In the genomic region with DNA sequence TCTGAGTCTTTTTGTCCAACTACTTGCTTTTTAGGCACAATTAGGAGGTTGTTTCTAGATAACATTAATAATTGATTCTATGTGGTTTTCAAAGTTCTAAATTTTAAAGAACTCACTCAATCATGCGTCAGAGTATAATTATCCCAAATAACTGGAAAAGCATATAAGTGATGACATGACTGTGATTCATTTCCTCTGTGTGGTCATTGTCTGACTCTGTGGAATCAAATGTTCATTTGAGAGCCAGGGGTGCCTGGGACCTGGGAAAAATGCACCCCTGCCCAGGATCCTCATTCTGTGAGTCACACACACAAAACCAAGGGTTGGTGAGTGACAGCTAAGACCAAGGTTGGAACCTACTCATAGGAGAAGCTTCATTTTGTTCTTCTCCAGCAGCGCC, we compare ENCODE assay signal across 11 cellular contexts.
DNase-seq lines count a peak whose midpoint lies in the region; ATAC-seq and TF ChIP-seq lines count a peak whose summit lies in the region.
"Had no signal": no experiment of that assay in that cellular context is flagged by ENCODE, and none has a peak within 500 bp of the region (broad histone marks: within the 10 kb centered on the region; RNA-seq: fewer than 3 reads in every experiment).

No MANE protein-coding gene starts in this region.

- peak; percentile 67 for ATAC-seq in SK-N-SH treated with all-trans-retinoic acid at 6 μM for 48 hours
- no peak for ATAC-seq in HG02610 (IDR thresholded peaks at IDR 0.05; ENCODE audit: unreplicated experiment)

- peak; percentile 95 for DNase-seq in HCEC 1CT
- peak; percentile 85 for DNase-seq in fibroblast of peridontal ligament (ENCODE audit: extremely low read depth)
- DNase-seq in smooth muscle cell of the brain vasculature (ENCODE audit: low read depth, low spot score), result peak; percentile 47
- no peak for DNase-seq in medulla oblongata (ENCODE audit: extremely low spot score)
- no peak for DNase-seq in NCI-H446 treated with DMSO at 0.1 percent for 48 hours (lab: John Stamatoyannopoulos, UW)
- DNase-seq: GDM1, NCI-H2081, nephron progenitor cell, uterus had no signal

TF ChIP-seq in SK-N-SH treated with all-trans-retinoic acid at 6 μM for 48 hours, 23 proteins besides CTCF, POLR2A, EP300 and RAD21:
- TF ChIP-seq OSR1 (CRISPR knock-in tag; IDR thresholded peaks at IDR 0.05) (no peak), POU6F1 (CRISPR knock-in tag; IDR thresholded peaks at IDR 0.05; ENCODE audit: borderline replicate concordance, low read depth) (peak; percentile 39; the same call in 1 of the 2 replicates)

Comparison
In these comparisons a context has a peak if more than half of its experiments do, and no peak if none do; other contexts are left out.
1. DNase-seq: peak in HCEC 1CT (single experiment), fibroblast of peridontal ligament (single experiment) and smooth muscle cell of the brain vasculature (single experiment); none in medulla oblongata (single experiment) and NCI-H446 treated with DMSO at 0.1 percent for 48 hours (single experiment).